Comparison of ENCODE assay signal across 8 cellular contexts in the genomic region with DNA sequence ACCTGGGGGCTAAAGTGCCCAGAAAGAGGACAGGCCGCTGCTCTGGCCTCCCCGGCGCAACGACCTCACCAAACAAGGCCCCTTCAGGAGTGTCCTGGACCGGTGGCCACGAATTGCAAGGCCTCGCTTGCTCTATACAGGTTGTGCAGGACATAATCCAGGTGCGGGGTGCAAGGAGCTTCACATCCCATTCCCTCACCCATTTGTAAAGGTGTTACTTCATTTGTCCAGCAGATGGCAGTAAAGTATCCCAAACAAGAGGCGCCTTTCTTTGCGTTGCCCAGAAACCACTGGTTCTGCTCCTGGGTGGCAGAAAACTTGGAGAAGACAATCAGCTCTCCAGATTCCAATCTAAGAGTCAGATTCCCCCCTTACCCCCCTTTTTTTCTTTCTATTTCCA. TPM values are rescaled to one million over a fixed set of nuclear protein-coding genes. Genes with fewer than 3 reads are reported as not detected.
DNase-seq lines count a peak whose midpoint lies in the region; ATAC-seq, FAIRE-seq and TF ChIP-seq lines count a peak whose summit lies in the region.
"Had no signal": no experiment of that assay in that cellular context is flagged by ENCODE, and none has a peak within 500 bp of the region (broad histone marks: within the 10 kb centered on the region; RNA-seq: fewer than 3 reads in every experiment).

No MANE protein-coding gene starts in this region.

- no peak overlapping the region for H3K9ac ChIP-seq in astrocyte (ENCODE audit: low read length)

- H3K9me3 ChIP-seq in HAP-1 (no peaks in the 10 kb centered on the region), astrocyte (ENCODE audit: insufficient read depth, low read depth, low read length) (no peaks in the 10 kb centered on the region), hepatocyte (ENCODE audit: low read depth) (no peaks in the 10 kb centered on the region), gastrocnemius medialis (no peaks in the 10 kb centered on the region)

- no peak overlapping the region for H3K4me3 Mint-ChIP-seq in astrocyte (ENCODE audit: unreplicated experiment)
- H3K4me3 Mint-ChIP-seq: activated naive CD8-positive, alpha-beta T cell had no signal

- H3K79me2 ChIP-seq in astrocyte (ENCODE audit: insufficient read depth, low read length) (no peaks in the 10 kb centered on the region), hepatocyte (no peaks in the 10 kb centered on the region)

- no peaks in the 10 kb centered on the region for H3K9me2 ChIP-seq in hepatocyte (replicated peaks; ENCODE audit: insufficient read depth)

- peaks cover 45% of the 10 kb centered on the region for H3K27me3 Mint-ChIP-seq in astrocyte (ENCODE audit: low read depth, unreplicated experiment)

- H3K9me3 Mint-ChIP-seq in astrocyte (ENCODE audit: unreplicated experiment), result peaks cover 2% of the 10 kb centered on the region

- no peak for TF ChIP-seq POLR2A in gastrocnemius medialis (IDR thresholded peaks at IDR 0.05)

- peaks cover 3% of the 10 kb centered on the region for H3K4me1 Mint-ChIP-seq in astrocyte (ENCODE audit: low read depth, unreplicated experiment)

- no peak overlapping the region for H3K27ac Mint-ChIP-seq in astrocyte (ENCODE audit: unreplicated experiment)
- H3K27ac Mint-ChIP-seq: activated naive CD8-positive, alpha-beta T cell had no signal

- H3K27ac ChIP-seq in astrocyte (ENCODE audit: low read depth, low read length) (no peak overlapping the region), hepatocyte (no peak overlapping the region), gastrocnemius medialis (no peak overlapping the region)

- peak; percentile 60 for TF ChIP-seq CTCF in astrocyte (IDR thresholded peaks at IDR 0.05; ENCODE audit: insufficient read depth, low read depth, low read length)
- peak; percentile 74 for TF ChIP-seq CTCF in hepatocyte (IDR thresholded peaks at IDR 0.05; ENCODE audit: poor library complexity)
- peak; percentile 61 to 89 (median 84) for TF ChIP-seq CTCF in gastrocnemius medialis (IDR thresholded peaks at IDR 0.05 in 4 of 5, conservative IDR thresholded peaks at IDR 0.05 in 1 of 5)

- ATAC-seq in gastrocnemius medialis (peak; percentile 71 to 73), HG02840 (IDR thresholded peaks at IDR 0.05; ENCODE audit: low FRiP score, unreplicated experiment) (no peak)

- no peak overlapping the region for H2AFZ ChIP-seq in astrocyte (ENCODE audit: low read depth, low read length)
- no peak overlapping the region for H2AFZ ChIP-seq in hepatocyte

- no peaks in the 10 kb centered on the region for H3K36me3 Mint-ChIP-seq in astrocyte (ENCODE audit: low read depth, unreplicated experiment)
- H3K36me3 Mint-ChIP-seq: activated naive CD8-positive, alpha-beta T cell had no signal

- intact Hi-C loops in gastrocnemius medialis (cut with DNase I; ENCODE audit: low total_unique reads), result loop anchor here (1.0 to 5.0 kb wide), 4 partner anchors 72 to 222 kb away; no protein-coding TSS in a partner anchor

- 7% methylated on average over 10 of the region's 10 CpGs for WGBS in hepatocyte (ENCODE audit: low lambda C conversion rate, missing lambda C conversion rate)

- no peaks in the 10 kb centered on the region for H3K36me3 ChIP-seq in HAP-1 (replicated peaks)
- H3K36me3 ChIP-seq in astrocyte (ENCODE audit: insufficient read depth, low read length), result no peaks in the 10 kb centered on the region
- no peaks in the 10 kb centered on the region for H3K36me3 ChIP-seq in hepatocyte (replicated peaks; ENCODE audit: insufficient read depth, low read depth)
- H3K36me3 ChIP-seq in gastrocnemius medialis, result no peaks in the 10 kb centered on the region

- FAIRE-seq in astrocyte (lab: Jason Lieb, UNC), result peak; percentile 45

- H3K4me2 ChIP-seq in astrocyte (ENCODE audit: low read length), result no peak overlapping the region
- H3K4me2 ChIP-seq in hepatocyte, result no peak overlapping the region

- no peaks in the 10 kb centered on the region for H4K20me1 ChIP-seq in astrocyte (ENCODE audit: insufficient read depth, low read length)
- no peaks in the 10 kb centered on the region for H4K20me1 ChIP-seq in hepatocyte (ENCODE audit: insufficient read depth, poor library complexity, severe bottlenecking)

- DNase-seq in DMS53 (lab: John Stamatoyannopoulos, UW), result peak; percentile 79
- peak; percentile 61 to 62 for DNase-seq in HAP-1 (ENCODE audit: low spot score in 2 of 2)
- peak; percentile 73 for DNase-seq in NCI-H748 (lab: John Stamatoyannopoulos, UW; ENCODE audit: unreplicated experiment)
- peak; percentile 21 for DNase-seq in astrocyte (ENCODE audit: low read depth)
- DNase-seq in hepatocyte (ENCODE audit: low spot score), result peak; percentile 85
- no peak for DNase-seq in gastrocnemius medialis

- H3K4me1 ChIP-seq in HAP-1 (no peaks in the 10 kb centered on the region), astrocyte (ENCODE audit: insufficient read depth, low read length) (no peaks in the 10 kb centered on the region), hepatocyte (ENCODE audit: insufficient read depth) (peaks cover 17% of the 10 kb centered on the region), gastrocnemius medialis (no peaks in the 10 kb centered on the region)

- in situ Hi-C loops in HAP-1 (cut with MboI; ENCODE audit: low sequenced_read_pairs), result no loop called here
- in situ Hi-C loops in gastrocnemius medialis (cut with MboI; ENCODE audit: low sequenced_read_pairs in 4 of 4), result loop anchor here (5.0 to 10.0 kb wide), 5 partner anchors 124 to 224 kb away; no protein-coding TSS in a partner anchor

- peaks cover 10% of the 10 kb centered on the region for H3K27me3 ChIP-seq in HAP-1 (ENCODE audit: low read depth)
- H3K27me3 ChIP-seq in astrocyte (ENCODE audit: insufficient read depth, low read length), result peaks cover 26% of the 10 kb centered on the region
- peaks cover 11% of the 10 kb centered on the region for H3K27me3 ChIP-seq in hepatocyte
- no peaks in the 10 kb centered on the region for H3K27me3 ChIP-seq in gastrocnemius medialis

- H3K4me3 ChIP-seq in HAP-1 (no peak overlapping the region), astrocyte (ENCODE audit: insufficient read depth, low read depth, low read length) (no peak overlapping the region), hepatocyte (no peak overlapping the region), gastrocnemius medialis (no peak overlapping the region)

RNA-seq across cellular contexts. Expression of gene PRDM11, which starts 35.9 kb away (rescaled TPM):
- 9.1 and 9.9 TPM in 2 replicates for total RNA-seq in astrocyte
- 15.0 and 25.0 TPM in 2 replicates for total RNA-seq in hepatocyte
- 8.8 and 11.2 TPM in 2 replicates for polyA plus RNA-seq in hepatocyte
- 10 to 100 TPM in 2 of 4 donors, 1 to 10 TPM in 2; 5.0 to 15.4 (median 9.5) TPM for total RNA-seq in gastrocnemius medialis

Comparison
In these comparisons a context has a peak if more than half of its experiments do, and no peak if none do; other contexts are left out.
1. DNase-seq: peak in DMS53 (single experiment), HAP-1 (2 of 2), NCI-H748 (single experiment), astrocyte (single experiment) and hepatocyte (single experiment); none in gastrocnemius medialis (0 of 2).
2. Peak in every context shown above with its lines, with median percentiles within 50 percentile points of each other: CTCF ChIP-seq.